8 cellular contexts compared by ENCODE assay signal in the genomic region with DNA sequence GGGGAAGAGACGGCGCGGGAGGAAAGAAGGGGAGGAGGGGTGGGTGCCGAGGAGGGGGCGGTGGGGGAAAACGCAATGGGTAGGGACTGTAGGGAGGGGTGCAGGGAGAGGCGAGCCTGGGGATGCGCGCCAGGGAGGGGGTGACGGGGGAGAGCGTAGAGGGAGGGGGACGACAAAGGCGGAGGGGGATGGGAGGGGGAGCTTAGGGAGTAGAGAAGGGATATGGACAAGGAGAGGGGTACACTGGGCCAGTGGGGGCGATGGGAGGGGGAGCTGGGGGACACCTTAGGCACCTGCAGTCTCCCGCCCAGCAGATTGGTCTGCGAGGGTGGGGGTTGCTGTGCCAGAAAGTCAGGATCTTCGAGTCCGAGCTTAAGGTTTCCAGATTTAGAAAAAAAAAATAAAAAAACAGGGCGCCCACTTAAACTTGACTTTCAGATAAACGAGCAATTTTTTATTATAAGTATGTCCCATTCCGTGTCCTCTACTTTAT. TPM values are rescaled to one million over a fixed set of nuclear protein-coding genes. Genes with fewer than 3 reads are reported as not detected.
DNase-seq lines count a peak whose midpoint lies in the region; ATAC-seq, FAIRE-seq and TF ChIP-seq lines count a peak whose summit lies in the region.

No MANE protein-coding gene starts in this region.

- intact Hi-C loops in CD14-positive monocyte (cut with micrococcal nuclease) (no loop called here), GM12878 (cut with micrococcal nuclease; ENCODE audit: unreplicated experiment) (loop anchor here (5.0 kb wide), 1 partner anchor 224 kb away; a partner anchor contains a TSS), natural killer cell (cut with micrococcal nuclease) (no loop called here)

- no peak overlapping the region for H3K9ac ChIP-seq in GM12878 (ENCODE audit: control insufficient read depth, insufficient read depth, low read length)

- POLR2A ChIA-PET in GM12878 (lab: Charles Lee) = interaction anchor here (0.6 to 0.8 kb wide), 3 partner anchors 52 to 342 kb away, joined by 3 to 7 read pairs (median 3); no protein-coding TSS in a partner anchor

- CTCF ChIA-PET in GM12878 (lab: Yijun Ruan, JAX) = interaction anchor here (3.5 kb wide), 1 partner anchor 10 kb away, joined by 16 read pairs; no protein-coding TSS in a partner anchor

- H3K4me1 Mint-ChIP-seq in CD14-positive monocyte = peaks cover 52% of the 10 kb centered on the region
- peaks cover 29 to 50% of the 10 kb centered on the region in 2 donors for H3K4me1 Mint-ChIP-seq in natural killer cell

- no TSS peak for BruUV-seq in GM12878 (replicated peaks; lab: Mats Ljungman, UMichigan)

- peaks cover 45% of the 10 kb centered on the region for H3K4me1 ChIP-seq in GM12878 (ENCODE audit: control insufficient read depth, insufficient read depth, low read length)

- no peaks in the 10 kb centered on the region for H3K9me3 ChIP-seq in GM12878 (replicated peaks; ENCODE audit: control insufficient read depth, insufficient read depth, low read length)

- WGBS in GM12878 (ENCODE audit: insufficient coverage, insufficient replicate concordance, low lambda C conversion rate, missing lambda C conversion rate) = 0% methylated on average over 8 of the region's 21 CpGs

- H3K36me3 ChIP-seq in GM12878 (ENCODE audit: control insufficient read depth in 2 of 2, insufficient read depth in 2 of 2, low read length in 1 of 2) = no peaks in the 10 kb centered on the region; a peak in 2 of 4 replicates

- H3K9me3 Mint-ChIP-seq in CD14-positive monocyte = peaks cover 0 to 35% (median 10%) of the 10 kb centered on the region in 7 donors
- H3K9me3 Mint-ChIP-seq in natural killer cell = no peaks in the 10 kb centered on the region

- no peak for FAIRE-seq in GM12878 (lab: Jason Lieb, UNC)

- in situ Hi-C loops in GM12878 (cut with MboI) = loop anchor here (10.0 kb wide), 1 partner anchor 46 kb away; no protein-coding TSS in a partner anchor

- no peak for ATAC-seq in GM12878
- no peak for ATAC-seq in natural killer cell
- ATAC-seq in GM19324 (IDR thresholded peaks at IDR 0.05; ENCODE audit: low FRiP score, unreplicated experiment) = no peak
- ATAC-seq in HG02763 (IDR thresholded peaks at IDR 0.05; ENCODE audit: unreplicated experiment) = no peak

- H3K27ac Mint-ChIP-seq in CD14-positive monocyte = peak overlapping the region in 3 of 7 donors; percentile 35 to 78 (median 75)
- peak overlapping the region; percentile 83 to 99 for H3K27ac Mint-ChIP-seq in natural killer cell

- H3K27me3 Mint-ChIP-seq in CD14-positive monocyte (ENCODE audit: low read depth in 3 of 3) (peaks cover 49 to 58% (median 54%) of the 10 kb centered on the region in 3 donors), natural killer cell (ENCODE audit: low read depth in 2 of 2) (peaks cover 18 to 39% of the 10 kb centered on the region in 2 donors)

- RAD21 ChIA-PET in GM12878 (lab: Charles Lee; ENCODE audit: unreplicated experiment) = interaction anchor here (1.4 to 3.6 kb wide), 2 partner anchors 16 to 47 kb away, joined by 4 to 23 read pairs; a partner anchor contains a TSS

- no peaks in the 10 kb centered on the region for H4K20me1 ChIP-seq in GM12878 (ENCODE audit: control insufficient read depth, insufficient read depth)

- H3K79me2 ChIP-seq in GM12878 (ENCODE audit: control insufficient read depth, insufficient read depth, low read length) = no peaks in the 10 kb centered on the region

- peak overlapping the region; percentile 49 for H3K4me3 ChIP-seq in Jurkat, Clone E6-1 (ENCODE audit: low read length)
- H3K4me3 ChIP-seq in GM12878 = peak overlapping the region; percentile 57; the same call in 1 of the 2 replicates

- TF ChIP-seq POLR2A in GM12878 (IDR thresholded peaks at IDR 0.05; ENCODE audit: low read depth, low read length) = no peak

- no peak for TF ChIP-seq EP300 in GM12878 (IDR thresholded peaks at IDR 0.05; ENCODE audit: borderline replicate concordance in 1 of 2, control insufficient read depth in 1 of 2, low read depth in 2 of 2, low read length in 2 of 2)

- DNase-seq in CD14-positive monocyte (ENCODE audit: low spot score) = no peak
- DNase-seq in Jurkat, Clone E6-1 (ENCODE audit: low read depth, low spot score) = no peak
- no peak for DNase-seq in GM12878 (ENCODE audit: low read depth, low spot score)
- DNase-seq in natural killer cell = no peak
- no peak for DNase-seq in NCI-H774 (lab: John Stamatoyannopoulos, UW)
- DNase-seq in germinal center (ENCODE audit: low spot score) = no peak

- peak overlapping the region; percentile 64 to 91 for H3K4me3 Mint-ChIP-seq in CD14-positive monocyte
- H3K4me3 Mint-ChIP-seq in natural killer cell = peak overlapping the region; percentile 86

- no peak for TF ChIP-seq RAD21 in GM12878 (IDR thresholded peaks at IDR 0.05; ENCODE audit: insufficient read depth, low read depth, low read length)

- SMC1A ChIA-PET in GM12878 (lab: Charles Lee; ENCODE audit: uncharacterized antibody, unreplicated experiment) = no interaction called here

- no peak overlapping the region for H2AFZ ChIP-seq in GM12878 (ENCODE audit: control insufficient read depth, low read depth, low read length)

- peaks cover 10 to 11% of the 10 kb centered on the region in 2 experiments for H3K27me3 ChIP-seq in GM12878 (replicated peaks in 1 of 2; ENCODE audit: control insufficient read depth in 2 of 2, insufficient read depth in 2 of 2, low read length in 1 of 2)

- peak overlapping the region; percentile 33 for H3K4me2 ChIP-seq in GM12878 (ENCODE audit: control insufficient read depth, insufficient read depth)

- peaks cover 17 to 18% of the 10 kb centered on the region in 2 donors for H3K36me3 Mint-ChIP-seq in CD14-positive monocyte
- no peaks in the 10 kb centered on the region for H3K36me3 Mint-ChIP-seq in natural killer cell

- TF ChIP-seq CTCF in CD14-positive monocyte (IDR thresholded peaks at IDR 0.05) = no peak
- no peak for TF ChIP-seq CTCF in GM12878 (IDR thresholded peaks at IDR 0.05 in 2 of 3, conservative IDR thresholded peaks at IDR 0.05 in 1 of 3; ENCODE audit: control insufficient read depth in 2 of 3, extremely low read depth in 1 of 3, insufficient read depth in 1 of 3, low read depth in 3 of 3, low read length in 3 of 3)
- no peak for TF ChIP-seq CTCF in natural killer cell (IDR thresholded peaks at IDR 0.05)

- no peak overlapping the region for H3K27ac ChIP-seq in GM12878 (ENCODE audit: control insufficient read depth, insufficient read depth)

RNA-seq across cellular contexts. Expression of a gene that starts 15.7 kb away (rescaled TPM):
- polyA plus RNA-seq in CD14-positive monocyte (10 to 100 TPM; 29.7 TPM), GM12878 (2011; rRNA removed) (11.9 and 33.1 TPM in 2 replicates), GM12878 (2014; fragmentation: Illumina TruSeq; extraction: Trizol) (2.0 and 17.7 TPM in 2 replicates), GM12878 (2014; fragmentation: Nextera tagmentation; extraction: Ambion mirVana) (10 to 100 TPM in 1 of 2 experiments, 1 to 10 TPM in 1; 3.7 to 16.1 TPM), GM12878 (2014; rRNA removed) (137 and 153 TPM in 2 replicates), GM12878 (2016; fragmentation: Nextera tagmentation; extraction: Ambion mirVana) (100 to 1,000 TPM; 166 to 184 TPM)
- polyA plus RNA-seq in Jurkat, Clone E6-1 (2012; ENCODE audit: insufficient read depth, insufficient read length) = 164 TPM
- 11.2 and 12.8 TPM in 2 replicates for total RNA-seq in GM12878 (2013; cell fraction: nucleolus; rRNA removed)
- total RNA-seq in GM12878 (2014; rRNA removed) (50.9 and 70.5 TPM in 2 replicates), GM12878 (2014; rRNA removed; fragmentation: Illumina TruSeq; extraction: Trizol) (13.3 and 14.4 TPM in 2 replicates), GM12878 (2021) (108 and 116 TPM in 2 replicates), natural killer cell (10 to 100 TPM; 32.6 to 37.6 (median 37.4) TPM)
- polyA plus RNA-seq in GM12878 (2011; ENCODE audit: low read depth) = 12.3 TPM
- polyA plus RNA-seq in GM12878 (2011; cell fraction: cytosol; rRNA removed) = 54.0 and 87.9 TPM in 2 replicates
- polyA plus RNA-seq in GM12878 (2011; cell fraction: nucleus; rRNA removed) = 33.7 and 51.4 TPM in 2 replicates
- 45.0 and 63.4 TPM in 2 replicates for polyA plus RNA-seq in GM12878 (2012)
- polyA minus RNA-seq in GM12878 (2011; rRNA and poly(A)+ RNA removed) = 3.7 and 9.3 TPM in 2 replicates
- 11.5 and 14.8 TPM in 2 replicates for polyA minus RNA-seq in GM12878 (2011; cell fraction: cytosol; rRNA and poly(A)+ RNA removed)
- 5.1 and 14.2 TPM in 2 replicates for polyA minus RNA-seq in GM12878 (2011; cell fraction: nucleus; rRNA and poly(A)+ RNA removed)

RNA-seq across cellular contexts. Expression of a gene that starts 18.4 kb away (rescaled TPM):
- polyA plus RNA-seq in CD14-positive monocyte (not detected), GM12878 (2011; rRNA removed) (0.45 and 0.95 TPM in 2 replicates), GM12878 (2014; fragmentation: Illumina TruSeq; extraction: Trizol) (0.04 and 0.10 TPM in 2 replicates), GM12878 (2014; fragmentation: Nextera tagmentation; extraction: Ambion mirVana) (under 1 TPM in 1 of 2 experiments, not detected in 1; 0.02 TPM), GM12878 (2014; rRNA removed) (0.13 and 0.31 TPM in 2 replicates), GM12878 (2016; fragmentation: Nextera tagmentation; extraction: Ambion mirVana) (under 1 TPM; 0.16 TPM)
- polyA plus RNA-seq in Jurkat, Clone E6-1 (2012; ENCODE audit: insufficient read depth, insufficient read length) = 0.77 TPM
- 12.0 and 14.7 TPM in 2 replicates for total RNA-seq in GM12878 (2013; cell fraction: nucleolus; rRNA removed)
- total RNA-seq in GM12878 (2014; rRNA removed) (0.40 and 0.60 TPM in 2 replicates), GM12878 (2014; rRNA removed; fragmentation: Illumina TruSeq; extraction: Trizol) (0.09 and 0.14 TPM in 2 replicates), GM12878 (2021) (0.43 and 0.87 TPM in 2 replicates), natural killer cell (not detected)
- polyA plus RNA-seq in GM12878 (2011; ENCODE audit: low read depth) = 0.64 TPM
- polyA plus RNA-seq in GM12878 (2011; cell fraction: cytosol; rRNA removed) = 1.2 and 1.5 TPM in 2 replicates
- polyA plus RNA-seq in GM12878 (2011; cell fraction: nucleus; rRNA removed) = 1.9 and 2.6 TPM in 2 replicates
- polyA plus RNA-seq in GM12878 (2012) = 1.4 and 1.6 TPM in 2 replicates
- polyA minus RNA-seq in GM12878 (2011; rRNA and poly(A)+ RNA removed) = 1.5 and 2.3 TPM in 2 replicates
- 0.52 TPM in 1 of 2 replicates, not detected in the other for polyA minus RNA-seq in GM12878 (2011; cell fraction: cytosol; rRNA and poly(A)+ RNA removed)
- polyA minus RNA-seq in GM12878 (2011; cell fraction: nucleus; rRNA and poly(A)+ RNA removed) = 0.85 and 1.1 TPM in 2 replicates

RNA-seq across cellular contexts. Expression of a gene that starts 59.5 kb away (rescaled TPM):
- polyA plus RNA-seq in CD14-positive monocyte (10 to 100 TPM; 13.8 to 23.9 TPM), GM12878 (2011; rRNA removed) (4.4 and 5.2 TPM in 2 replicates), GM12878 (2014; fragmentation: Illumina TruSeq; extraction: Trizol) (4.3 and 4.7 TPM in 2 replicates), GM12878 (2014; fragmentation: Nextera tagmentation; extraction: Ambion mirVana) (1 to 10 TPM in 1 of 2 experiments, under 1 TPM in 1; 0.48 to 1.1 TPM), GM12878 (2014; rRNA removed) (9.6 and 11.1 TPM in 2 replicates), GM12878 (2016; fragmentation: Nextera tagmentation; extraction: Ambion mirVana) (1 to 10 TPM; 1.1 to 2.7 TPM)
- polyA plus RNA-seq in Jurkat, Clone E6-1 (2012; ENCODE audit: insufficient read depth, insufficient read length) = 16.4 TPM
- 19.4 and 23.9 TPM in 2 replicates for total RNA-seq in GM12878 (2013; cell fraction: nucleolus; rRNA removed)
- total RNA-seq in GM12878 (2014; rRNA removed) (6.8 and 8.8 TPM in 2 replicates), GM12878 (2014; rRNA removed; fragmentation: Illumina TruSeq; extraction: Trizol) (5.5 TPM in 2 replicates), GM12878 (2021) (9.3 and 10.1 TPM in 2 replicates), natural killer cell (100 to 1,000 TPM; 110 to 131 (median 121) TPM)
- 3.8 TPM for polyA plus RNA-seq in GM12878 (2011; ENCODE audit: low read depth)
- 3.9 and 6.7 TPM in 2 replicates for polyA plus RNA-seq in GM12878 (2011; cell fraction: cytosol; rRNA removed)
- 31.0 and 35.9 TPM in 2 replicates for polyA plus RNA-seq in GM12878 (2011; cell fraction: nucleus; rRNA removed)
- 6.5 and 8.6 TPM in 2 replicates for polyA plus RNA-seq in GM12878 (2012)
- polyA minus RNA-seq in GM12878 (2011; rRNA and poly(A)+ RNA removed) = 3.4 and 4.4 TPM in 2 replicates
- 2.3 and 3.7 TPM in 2 replicates for polyA minus RNA-seq in GM12878 (2011; cell fraction: cytosol; rRNA and poly(A)+ RNA removed)
- polyA minus RNA-seq in GM12878 (2011; cell fraction: nucleus; rRNA and poly(A)+ RNA removed) = 4.4 and 8.6 TPM in 2 replicates

Comparison
In these comparisons a context has a peak if more than half of its experiments do, and no peak if none do; other contexts are left out.
1. RNA of a gene that starts 59.5 kb away (total RNA-seq): 110 to 131 TPM in natural killer cell; 5.5 to 23.9 TPM in GM12878; every median in the first group is over 4 times any median in the second.